ENCODE assay signal across 11 cellular contexts in the genomic region with DNA sequence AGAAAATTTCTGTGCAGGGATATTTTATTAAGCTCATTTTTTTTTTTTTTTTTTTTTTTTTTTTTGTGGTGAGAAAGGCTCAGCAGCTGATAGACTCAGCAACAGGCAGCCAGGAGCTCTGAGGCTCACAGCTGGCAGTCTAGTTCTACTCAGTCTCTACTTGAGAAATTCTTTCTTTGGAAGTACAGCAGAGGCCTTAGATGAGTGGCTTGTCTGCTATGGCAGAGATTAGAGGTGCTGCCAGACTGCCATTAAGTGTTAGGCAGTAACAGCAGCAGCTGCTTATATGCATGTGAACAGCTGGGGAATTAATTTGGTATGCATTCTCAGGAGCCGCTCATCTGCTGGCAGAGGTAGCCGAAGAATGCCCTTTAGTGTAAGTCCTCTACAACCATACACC. TPM values are rescaled to one million over a fixed set of nuclear protein-coding genes. Genes with fewer than 3 reads are reported as not detected.
"Had no signal": no experiment of that assay in that cellular context is flagged by ENCODE, and none has a peak within 500 bp of the region (broad histone marks: within the 10 kb centered on the region; RNA-seq: fewer than 3 reads in every experiment).

No MANE protein-coding gene starts in this region.

RNA-seq across cellular contexts. Expression of a gene that starts 33.4 kb away (rescaled TPM):
- total RNA-seq: heart right ventricle, hepatocyte, left ventricle myocardium superior, mononuclear cell, prostate gland, sciatic nerve, thoracic aorta, urinary bladder, vagina had no signal
- polyA plus RNA-seq: heart right ventricle; keratinocyte; naive thymus-derived CD8-positive, alpha-beta T cell; urinary bladder had no signal
